Comparison of ENCODE assay signal across 23 cellular contexts in the genomic region with DNA sequence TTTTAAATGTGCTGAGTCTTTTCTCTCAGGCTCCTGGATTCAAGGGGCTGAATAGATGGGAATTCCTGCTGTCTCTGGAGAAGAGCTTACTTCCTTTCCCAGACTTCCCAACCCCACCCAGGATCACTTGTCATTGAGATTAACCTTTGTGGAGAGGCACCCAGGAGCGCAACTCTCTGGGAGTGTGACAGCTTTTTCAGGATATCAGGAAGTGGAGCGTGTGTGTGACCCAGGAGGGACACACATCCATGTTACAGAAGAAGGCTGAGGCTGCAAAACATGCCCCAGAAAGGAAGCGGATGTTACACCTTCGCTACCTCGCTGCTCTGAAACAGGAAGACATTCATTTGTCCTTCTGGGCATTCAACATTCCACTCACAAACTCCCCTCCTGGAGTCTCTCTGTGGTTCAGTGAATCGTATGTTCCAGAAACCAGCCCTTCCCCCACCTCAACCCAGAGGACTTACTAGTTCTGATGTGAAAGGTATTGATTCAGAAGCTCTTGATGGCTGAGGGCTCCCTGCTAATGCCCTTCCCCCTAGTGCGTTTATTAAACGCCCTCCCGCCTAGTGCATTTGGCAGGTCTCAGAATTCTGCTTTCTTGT.
A peak's percentile ranks its signal among the peaks of the same experiment; 100 is the strongest.
DNase-seq lines count a peak whose midpoint lies in the region; ATAC-seq, FAIRE-seq and TF ChIP-seq lines count a peak whose summit lies in the region.
"Had no signal": no experiment of that assay in that cellular context is flagged by ENCODE, and none has a peak within 500 bp of the region (broad histone marks: within the 10 kb centered on the region; RNA-seq: fewer than 3 reads in every experiment).

No MANE protein-coding gene starts in this region.

- CTCF ChIA-PET in H1 (lab: Charles Lee; ENCODE audit: partially characterized antibody): interaction anchor here (0.5 to 4.8 kb wide), 5 partner anchors 9 to 345 kb away, joined by 3 to 26 read pairs (median 4); no protein-coding TSS in a partner anchor

- intact Hi-C loops in pancreas (cut with DNase I): no loop called here

- H3K36me3 ChIP-seq in H1 (ENCODE audit: control insufficient read depth in 2 of 4, insufficient read depth in 4 of 4, low read length in 3 of 4): no peaks in the 10 kb centered on the region
- H3K36me3 ChIP-seq in neural progenitor cell: no peaks in the 10 kb centered on the region
- H3K36me3 ChIP-seq in pancreas: no peaks in the 10 kb centered on the region
- H3K36me3 ChIP-seq in hepatocyte (replicated peaks; ENCODE audit: insufficient read depth, low read depth): no peaks in the 10 kb centered on the region
- H3K36me3 ChIP-seq: MG63 had no signal

- POLR2A ChIA-PET in H1 (lab: Charles Lee; ENCODE audit: partially characterized antibody): no interaction called here

- no peaks in the 10 kb centered on the region for H3K23me2 ChIP-seq in H1 (ENCODE audit: low read depth, low read length)

- no peak overlapping the region for H3K56ac ChIP-seq in H1 (replicated peaks; ENCODE audit: insufficient read length, low read depth, low read length)

- H2BK20ac ChIP-seq in H1 (ENCODE audit: low read length): 0 out of 2 replicates have a peak overlapping the region, but pooled peaks have one; percentile 37

- H3K14ac ChIP-seq in H1 (ENCODE audit: insufficient read length): no peak overlapping the region

- H3K79me1 ChIP-seq in H1 (ENCODE audit: low read depth, low read length): no peaks in the 10 kb centered on the region

- peak overlapping the region; percentile 35 for H2BK12ac ChIP-seq in H1 (ENCODE audit: low read depth, low read length)

- FAIRE-seq in H1 (lab: Jason Lieb, UNC): no peak
- no peak for FAIRE-seq in pancreas (lab: Jason Lieb, UNC)
- FAIRE-seq: GM19239 had no signal

- H3K4me3 ChIP-seq in H1 (ENCODE audit: extremely low read depth in 1 of 4, insufficient read depth in 2 of 4, low read depth in 3 of 4, low read length in 4 of 4) (no peak overlapping the region; a peak in 1 of 8 replicates), neural progenitor cell (no peak overlapping the region), pancreas (no peak overlapping the region), hepatocyte (no peak overlapping the region)
- H3K4me3 ChIP-seq: MG63, PC-9 had no signal

- no peak overlapping the region for H4K91ac ChIP-seq in H1 (replicated peaks; ENCODE audit: insufficient read length, low read length)

- WGBS in H1 (ENCODE audit: extremely low coverage in 1 of 2, insufficient coverage in 1 of 2, insufficient read length in 1 of 2, insufficient replicate concordance in 2 of 2, low coverage in 1 of 2, low lambda C conversion rate in 2 of 2, missing lambda C conversion rate in 1 of 2), 2 experiments: 72% methylated on average over 9 of the region's 9 CpGs; no CpG with 5 or more reads in 1 of the 2 experiments
- WGBS in pancreas, 2 donors: 52 to 60% methylated on average over 9 of the region's 9 CpGs
- WGBS in hepatocyte (ENCODE audit: low lambda C conversion rate, missing lambda C conversion rate): 81% methylated on average over 9 of the region's 9 CpGs

- H3K18ac ChIP-seq in H1 (ENCODE audit: extremely low read depth, low read length): no peak overlapping the region

- peaks cover 17% of the 10 kb centered on the region for H3K4me1 Mint-ChIP-seq in neural progenitor cell
- H3K4me1 Mint-ChIP-seq: B cell had no signal

- ATAC-seq in pancreas (no peak), HG03175 (IDR thresholded peaks at IDR 0.05; ENCODE audit: unreplicated experiment) (no peak)

- no peak overlapping the region for H4K8ac ChIP-seq in H1 (ENCODE audit: extremely low read depth, insufficient read depth, low read length)

- no peak for TF ChIP-seq RAD21 in H1 (IDR thresholded peaks at IDR 0.05 in 1 of 2, conservative IDR thresholded peaks at IDR 0.05 in 1 of 2; ENCODE audit: low read depth in 2 of 2, low read length in 2 of 2)

- H3K27me3 Mint-ChIP-seq in neural progenitor cell (ENCODE audit: insufficient read depth, low read depth): peaks cover 2% of the 10 kb centered on the region

- H2BK120ac ChIP-seq in H1 (replicated peaks; ENCODE audit: low read depth, low read length): no peak overlapping the region

- H3K4ac ChIP-seq in H1 (replicated peaks; ENCODE audit: insufficient read length, low read depth, low read length): no peak overlapping the region

- H3K79me2 ChIP-seq in H1 (ENCODE audit: control insufficient read depth in 1 of 2, insufficient read depth in 2 of 2, low read length in 2 of 2) (no peaks in the 10 kb centered on the region), neural progenitor cell (ENCODE audit: low read depth) (no peaks in the 10 kb centered on the region), hepatocyte (no peaks in the 10 kb centered on the region)

- H3K9me3 Mint-ChIP-seq in neural progenitor cell: no peaks in the 10 kb centered on the region

- no peak overlapping the region for H2BK5ac ChIP-seq in H1 (ENCODE audit: low read depth, low read length)

- H2AFZ ChIP-seq in H1 (ENCODE audit: low read length): 0 out of 2 replicates have a peak overlapping the region, but pooled peaks have one; percentile 80
- H2AFZ ChIP-seq in neural progenitor cell (replicated peaks): peak overlapping the region; percentile 44
- H2AFZ ChIP-seq in hepatocyte: no peak overlapping the region
- H2AFZ ChIP-seq: PC-9 had no signal

- no peak overlapping the region for H3K4me3 Mint-ChIP-seq in neural progenitor cell
- H3K4me3 Mint-ChIP-seq: B cell had no signal

- DNase-seq in ELF-1 (ENCODE audit: low read depth, low spot score) (peak; percentile 24), H1 (ENCODE audit: low read depth in 1 of 2, low spot score in 2 of 2) (peak in 1 of 2 experiments; percentile 45), islet precursor cell (peak; percentile 71), neural progenitor cell (ENCODE audit: low spot score) (no peak), pancreas (no peak), hepatocyte (ENCODE audit: low spot score) (no peak), dedifferentiated amniotic fluid mesenchymal stem cell (ENCODE audit: extremely low spot score) (no peak)
- DNase-seq: DMS 273 treated with DMSO at 0.1 percent for 48 hours, GF-D8, Kasumi-1, MG63, NCI-H1092, NCI-H146, NCI-H2029 treated with DMSO at 0.1 percent for 48 hours, NCI-H2171, NCI-H526, PC-9, SIG-M5 had no signal

- H3K36me3 Mint-ChIP-seq in neural progenitor cell: no peaks in the 10 kb centered on the region

- no peak for TF ChIP-seq POLR2A in H1 (IDR thresholded peaks at IDR 0.05; ENCODE audit: control extremely low read depth in 1 of 2, low read depth in 2 of 2, low read length in 2 of 2)

- no peak for TF ChIP-seq EP300 in H1 (IDR thresholded peaks at IDR 0.05; ENCODE audit: borderline replicate concordance in 1 of 2, low read depth in 2 of 2, low read length in 2 of 2)

- H2BK15ac ChIP-seq in H1 (ENCODE audit: low read length): no peak overlapping the region

- no peaks in the 10 kb centered on the region for H3K9me2 ChIP-seq in hepatocyte (replicated peaks; ENCODE audit: insufficient read depth)

- no peaks in the 10 kb centered on the region; a peak in 1 of 7 replicates for H3K27me3 ChIP-seq in H1 (replicated peaks in 1 of 4; ENCODE audit: control insufficient read depth in 3 of 4, extremely low read depth in 1 of 4, insufficient read depth in 3 of 4, low read length in 3 of 4)
- no peaks in the 10 kb centered on the region for H3K27me3 ChIP-seq in neural progenitor cell
- no peaks in the 10 kb centered on the region for H3K27me3 ChIP-seq in pancreas
- H3K27me3 ChIP-seq in hepatocyte: no peaks in the 10 kb centered on the region
- H3K27me3 ChIP-seq: MG63 had no signal

- H3K23ac ChIP-seq in H1 (ENCODE audit: insufficient read length): no peak overlapping the region

- H3K4me2 ChIP-seq in H1 (ENCODE audit: insufficient read depth in 1 of 2, low read depth in 2 of 2, low read length in 2 of 2): peak overlapping the region; percentile 14 to 19; a peak in 1 of 4 replicates
- H3K4me2 ChIP-seq in neural progenitor cell: peak overlapping the region; percentile 47
- no peak overlapping the region for H3K4me2 ChIP-seq in hepatocyte
- H3K4me2 ChIP-seq: PC-9 had no signal

- H2AK5ac ChIP-seq in H1 (ENCODE audit: low read depth, low read length): no peak overlapping the region

- TF ChIP-seq CTCF in H1 (IDR thresholded peaks at IDR 0.05; ENCODE audit: control extremely low read depth in 1 of 3, insufficient read depth in 1 of 3, low read depth in 1 of 3, low read length in 3 of 3) (no peak), neural progenitor cell (IDR thresholded peaks at IDR 0.05) (no peak), pancreas (IDR thresholded peaks at IDR 0.05) (no peak), hepatocyte (IDR thresholded peaks at IDR 0.05; ENCODE audit: poor library complexity) (no peak)

- H3F3A ChIP-seq in neural progenitor cell (ENCODE audit: low read depth): no peaks in the 10 kb centered on the region

- no peak overlapping the region for H4K5ac ChIP-seq in H1 (ENCODE audit: insufficient read length, low read depth, low read length)

- H3K9ac ChIP-seq in H1 (replicated peaks in 1 of 4; ENCODE audit: extremely low read depth in 1 of 4, low read depth in 3 of 4, low read length in 3 of 4) (no peak overlapping the region), neural progenitor cell (no peak overlapping the region)

- H3K4me1 ChIP-seq in H1 (replicated peaks in 1 of 4; ENCODE audit: control insufficient read depth in 3 of 4, insufficient read depth in 4 of 4, low read length in 3 of 4): peaks cover 0 to 6% (median 2%) of the 10 kb centered on the region in 4 experiments; a peak in 4 of 7 replicates
- peaks cover 18% of the 10 kb centered on the region for H3K4me1 ChIP-seq in neural progenitor cell
- H3K4me1 ChIP-seq in pancreas: no peaks in the 10 kb centered on the region
- H3K4me1 ChIP-seq in hepatocyte (ENCODE audit: insufficient read depth): peaks cover 5% of the 10 kb centered on the region

- H3K9me3 ChIP-seq in H1 (ENCODE audit: insufficient read depth in 2 of 2, low read depth in 1 of 2, low read length in 1 of 2) (no peaks in the 10 kb centered on the region), neural progenitor cell (ENCODE audit: low read depth) (no peaks in the 10 kb centered on the region), pancreas (no peaks in the 10 kb centered on the region), hepatocyte (ENCODE audit: low read depth) (no peaks in the 10 kb centered on the region)
- H3K9me3 ChIP-seq: MG63 had no signal

- H4K20me1 ChIP-seq in H1 (replicated peaks in 1 of 2; ENCODE audit: control insufficient read depth in 1 of 2, insufficient read depth in 2 of 2, low read length in 2 of 2): no peaks in the 10 kb centered on the region
- H4K20me1 ChIP-seq in neural progenitor cell (ENCODE audit: low read depth): no peaks in the 10 kb centered on the region
- no peaks in the 10 kb centered on the region for H4K20me1 ChIP-seq in hepatocyte (ENCODE audit: insufficient read depth, poor library complexity, severe bottlenecking)

- H3K27ac Mint-ChIP-seq in neural progenitor cell: no peak overlapping the region
- H3K27ac Mint-ChIP-seq: B cell had no signal

- H3K27ac ChIP-seq in H1 (ENCODE audit: low read depth, low read length): no peak overlapping the region
- no peak overlapping the region for H3K27ac ChIP-seq in neural progenitor cell
- no peak overlapping the region for H3K27ac ChIP-seq in pancreas
- H3K27ac ChIP-seq in hepatocyte: no peak overlapping the region
- H3K27ac ChIP-seq: HL-60, PC-9, RWPE1 had no signal

TF ChIP-seq in H1, 55 proteins besides CTCF, POLR2A, EP300 and RAD21 (continues in another document):
- TF ChIP-seq NANOG (IDR thresholded peaks at IDR 0.05; ENCODE audit: insufficient read depth, low read depth, low read length, poor library complexity, severe bottlenecking) (no peak), TBP (IDR thresholded peaks at IDR 0.05; ENCODE audit: low read depth, low read length) (no peak)

Comparison
In these comparisons a context has a peak if more than half of its experiments do, and no peak if none do; other contexts are left out.
1. DNase-seq: peak in ELF-1 (single experiment) and islet precursor cell (single experiment); none in neural progenitor cell (single experiment), pancreas (0 of 6), hepatocyte (single experiment) and dedifferentiated amniotic fluid mesenchymal stem cell (single experiment).